2 cellular contexts compared by ENCODE assay signal in the genomic region with DNA sequence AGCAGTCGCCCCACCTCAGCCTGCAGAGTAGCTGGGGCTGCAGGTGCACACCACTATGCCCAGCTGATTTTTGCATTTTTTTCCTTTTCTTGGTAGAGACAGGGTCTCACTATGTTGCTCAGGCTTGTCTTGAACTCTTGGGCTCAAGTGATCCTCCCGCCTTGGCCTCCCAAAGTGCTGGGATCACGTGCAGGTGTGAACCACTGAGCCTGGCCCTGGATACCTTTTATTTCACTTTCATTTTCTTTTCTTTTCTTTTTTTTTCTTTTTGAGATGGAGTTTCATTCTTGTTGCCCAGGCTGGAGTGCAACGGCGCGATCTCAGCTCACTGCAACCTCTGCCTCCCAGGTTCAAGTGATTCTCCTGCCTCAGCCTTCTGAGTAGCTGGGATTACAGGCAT. TPM values are rescaled to one million over a fixed set of nuclear protein-coding genes. Genes with fewer than 3 reads are reported as not detected.
"Had no signal": no experiment of that assay in that cellular context is flagged by ENCODE, and none has a peak within 500 bp of the region (broad histone marks: within the 10 kb centered on the region; RNA-seq: fewer than 3 reads in every experiment).

No MANE protein-coding gene starts in this region.

RNA-seq across cellular contexts. Expression of a gene that starts 9.4 kb away (rescaled TPM):
- total RNA-seq: vagina had no signal

RNA-seq across cellular contexts. Expression of a gene that starts 25.0 kb away (rescaled TPM):
- total RNA-seq: temporal lobe had no signal
